Comparison of ENCODE assay signal across 1 cellular context in genomic region chr10:22615819-22616499, GRCh38.
A peak's percentile ranks its signal among the peaks of the same experiment; 100 is the strongest.
TF ChIP-seq lines count a peak whose summit lies in the region.

No MANE protein-coding gene starts in this region.

TF ChIP-seq in HEK293, 187 proteins besides CTCF, POLR2A, EP300 and RAD21 (continued from another document):
- TF ChIP-seq ZNF423 (tag by site-specific recombination; IDR thresholded peaks at IDR 0.05) = 0 out of 2 replicates have a peak, but pooled peaks have one; percentile 31
- TF ChIP-seq TRIM28 (IDR thresholded peaks at IDR 0.05; ENCODE audit: borderline replicate concordance, low read length) = peak; percentile 51; the same call in 1 of the 2 replicates
- TF ChIP-seq OSR2 (tag by site-specific recombination; IDR thresholded peaks at IDR 0.05) = no peak
- TF ChIP-seq KLF16 (tag by site-specific recombination; IDR thresholded peaks at IDR 0.05) = peak; percentile 32; the same call in 1 of the 2 replicates
- TF ChIP-seq ZNF76 (tag by site-specific recombination; IDR thresholded peaks at IDR 0.05; ENCODE audit: borderline replicate concordance, low read depth) = peak; percentile 35; the same call in 1 of the 2 replicates
- TF ChIP-seq EGR2 (tag by site-specific recombination; IDR thresholded peaks at IDR 0.05; ENCODE audit: low read depth) = no peak
- TF ChIP-seq, protein P1, sequence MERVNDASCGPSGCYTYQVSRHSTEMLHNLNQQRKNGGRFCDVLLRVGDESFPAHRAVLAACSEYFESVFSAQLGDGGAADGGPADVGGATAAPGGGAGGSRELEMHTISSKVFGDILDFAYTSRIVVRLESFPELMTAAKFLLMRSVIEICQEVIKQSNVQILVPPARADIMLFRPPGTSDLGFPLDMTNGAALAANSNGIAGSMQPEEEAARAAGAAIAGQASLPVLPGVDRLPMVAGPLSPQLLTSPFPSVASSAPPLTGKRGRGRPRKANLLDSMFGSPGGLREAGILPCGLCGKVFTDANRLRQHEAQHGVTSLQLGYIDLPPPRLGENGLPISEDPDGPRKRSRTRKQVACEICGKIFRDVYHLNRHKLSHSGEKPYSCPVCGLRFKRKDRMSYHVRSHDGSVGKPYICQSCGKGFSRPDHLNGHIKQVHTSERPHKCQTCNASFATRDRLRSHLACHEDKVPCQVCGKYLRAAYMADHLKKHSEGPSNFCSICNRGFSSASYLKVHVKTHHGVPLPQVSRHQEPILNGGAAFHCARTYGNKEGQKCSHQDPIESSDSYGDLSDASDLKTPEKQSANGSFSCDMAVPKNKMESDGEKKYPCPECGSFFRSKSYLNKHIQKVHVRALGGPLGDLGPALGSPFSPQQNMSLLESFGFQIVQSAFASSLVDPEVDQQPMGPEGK (tag by site-specific recombination; IDR thresholded peaks at IDR 0.05) = peak; percentile 70
- no peak for TF ChIP-seq ZSCAN30 (tag by site-specific recombination; IDR thresholded peaks at IDR 0.05)
- TF ChIP-seq, protein P2, sequence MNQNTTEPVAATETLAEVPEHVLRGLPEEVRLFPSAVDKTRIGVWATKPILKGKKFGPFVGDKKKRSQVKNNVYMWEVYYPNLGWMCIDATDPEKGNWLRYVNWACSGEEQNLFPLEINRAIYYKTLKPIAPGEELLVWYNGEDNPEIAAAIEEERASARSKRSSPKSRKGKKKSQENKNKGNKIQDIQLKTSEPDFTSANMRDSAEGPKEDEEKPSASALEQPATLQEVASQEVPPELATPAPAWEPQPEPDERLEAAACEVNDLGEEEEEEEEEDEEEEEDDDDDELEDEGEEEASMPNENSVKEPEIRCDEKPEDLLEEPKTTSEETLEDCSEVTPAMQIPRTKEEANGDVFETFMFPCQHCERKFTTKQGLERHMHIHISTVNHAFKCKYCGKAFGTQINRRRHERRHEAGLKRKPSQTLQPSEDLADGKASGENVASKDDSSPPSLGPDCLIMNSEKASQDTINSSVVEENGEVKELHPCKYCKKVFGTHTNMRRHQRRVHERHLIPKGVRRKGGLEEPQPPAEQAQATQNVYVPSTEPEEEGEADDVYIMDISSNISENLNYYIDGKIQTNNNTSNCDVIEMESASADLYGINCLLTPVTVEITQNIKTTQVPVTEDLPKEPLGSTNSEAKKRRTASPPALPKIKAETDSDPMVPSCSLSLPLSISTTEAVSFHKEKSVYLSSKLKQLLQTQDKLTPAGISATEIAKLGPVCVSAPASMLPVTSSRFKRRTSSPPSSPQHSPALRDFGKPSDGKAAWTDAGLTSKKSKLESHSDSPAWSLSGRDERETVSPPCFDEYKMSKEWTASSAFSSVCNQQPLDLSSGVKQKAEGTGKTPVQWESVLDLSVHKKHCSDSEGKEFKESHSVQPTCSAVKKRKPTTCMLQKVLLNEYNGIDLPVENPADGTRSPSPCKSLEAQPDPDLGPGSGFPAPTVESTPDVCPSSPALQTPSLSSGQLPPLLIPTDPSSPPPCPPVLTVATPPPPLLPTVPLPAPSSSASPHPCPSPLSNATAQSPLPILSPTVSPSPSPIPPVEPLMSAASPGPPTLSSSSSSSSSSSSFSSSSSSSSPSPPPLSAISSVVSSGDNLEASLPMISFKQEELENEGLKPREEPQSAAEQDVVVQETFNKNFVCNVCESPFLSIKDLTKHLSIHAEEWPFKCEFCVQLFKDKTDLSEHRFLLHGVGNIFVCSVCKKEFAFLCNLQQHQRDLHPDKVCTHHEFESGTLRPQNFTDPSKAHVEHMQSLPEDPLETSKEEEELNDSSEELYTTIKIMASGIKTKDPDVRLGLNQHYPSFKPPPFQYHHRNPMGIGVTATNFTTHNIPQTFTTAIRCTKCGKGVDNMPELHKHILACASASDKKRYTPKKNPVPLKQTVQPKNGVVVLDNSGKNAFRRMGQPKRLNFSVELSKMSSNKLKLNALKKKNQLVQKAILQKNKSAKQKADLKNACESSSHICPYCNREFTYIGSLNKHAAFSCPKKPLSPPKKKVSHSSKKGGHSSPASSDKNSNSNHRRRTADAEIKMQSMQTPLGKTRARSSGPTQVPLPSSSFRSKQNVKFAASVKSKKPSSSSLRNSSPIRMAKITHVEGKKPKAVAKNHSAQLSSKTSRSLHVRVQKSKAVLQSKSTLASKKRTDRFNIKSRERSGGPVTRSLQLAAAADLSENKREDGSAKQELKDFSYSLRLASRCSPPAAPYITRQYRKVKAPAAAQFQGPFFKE (tag by site-specific recombination; IDR thresholded peaks at IDR 0.05; ENCODE audit: borderline replicate concordance) = no peak
- TF ChIP-seq ZNF544 (tag by site-specific recombination; IDR thresholded peaks at IDR 0.05) = no peak
- TF ChIP-seq ZNF555 (tag by site-specific recombination; conservative IDR thresholded peaks at IDR 0.05) = no peak
- TF ChIP-seq ZBTB1 (tag by site-specific recombination; IDR thresholded peaks at IDR 0.05) = no peak
- TF ChIP-seq, protein P3, sequence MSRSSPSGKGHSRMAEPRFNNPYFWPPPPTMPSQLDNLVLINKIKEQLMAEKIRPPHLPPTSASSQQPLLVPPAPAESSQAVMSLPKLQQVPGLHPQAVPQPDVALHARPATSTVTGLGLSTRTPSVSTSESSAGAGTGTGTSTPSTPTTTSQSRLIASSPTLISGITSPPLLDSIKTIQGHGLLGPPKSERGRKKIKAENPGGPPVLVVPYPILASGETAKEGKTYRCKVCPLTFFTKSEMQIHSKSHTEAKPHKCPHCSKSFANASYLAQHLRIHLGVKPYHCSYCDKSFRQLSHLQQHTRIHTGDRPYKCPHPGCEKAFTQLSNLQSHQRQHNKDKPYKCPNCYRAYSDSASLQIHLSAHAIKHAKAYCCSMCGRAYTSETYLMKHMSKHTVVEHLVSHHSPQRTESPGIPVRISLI (tag by site-specific recombination; IDR thresholded peaks at IDR 0.05) = no peak
- peak; percentile 47; the same call in 1 of the 2 replicates for TF ChIP-seq ZNF660 (tag by site-specific recombination; IDR thresholded peaks at IDR 0.05)
- no peak for TF ChIP-seq ZNF266 (tag by site-specific recombination; IDR thresholded peaks at IDR 0.05; ENCODE audit: low read depth)
- peak; percentile 51; the same call in 1 of the 2 replicates for TF ChIP-seq ZNF501 (tag by site-specific recombination; IDR thresholded peaks at IDR 0.05)
- peak; percentile 75 for TF ChIP-seq ZNF335 (tag by site-specific recombination; conservative IDR thresholded peaks at IDR 0.05)
- TF ChIP-seq, protein P4, sequence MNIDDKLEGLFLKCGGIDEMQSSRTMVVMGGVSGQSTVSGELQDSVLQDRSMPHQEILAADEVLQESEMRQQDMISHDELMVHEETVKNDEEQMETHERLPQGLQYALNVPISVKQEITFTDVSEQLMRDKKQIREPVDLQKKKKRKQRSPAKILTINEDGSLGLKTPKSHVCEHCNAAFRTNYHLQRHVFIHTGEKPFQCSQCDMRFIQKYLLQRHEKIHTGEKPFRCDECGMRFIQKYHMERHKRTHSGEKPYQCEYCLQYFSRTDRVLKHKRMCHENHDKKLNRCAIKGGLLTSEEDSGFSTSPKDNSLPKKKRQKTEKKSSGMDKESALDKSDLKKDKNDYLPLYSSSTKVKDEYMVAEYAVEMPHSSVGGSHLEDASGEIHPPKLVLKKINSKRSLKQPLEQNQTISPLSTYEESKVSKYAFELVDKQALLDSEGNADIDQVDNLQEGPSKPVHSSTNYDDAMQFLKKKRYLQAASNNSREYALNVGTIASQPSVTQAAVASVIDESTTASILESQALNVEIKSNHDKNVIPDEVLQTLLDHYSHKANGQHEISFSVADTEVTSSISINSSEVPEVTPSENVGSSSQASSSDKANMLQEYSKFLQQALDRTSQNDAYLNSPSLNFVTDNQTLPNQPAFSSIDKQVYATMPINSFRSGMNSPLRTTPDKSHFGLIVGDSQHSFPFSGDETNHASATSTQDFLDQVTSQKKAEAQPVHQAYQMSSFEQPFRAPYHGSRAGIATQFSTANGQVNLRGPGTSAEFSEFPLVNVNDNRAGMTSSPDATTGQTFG (tag by site-specific recombination; IDR thresholded peaks at IDR 0.05; ENCODE audit: borderline replicate concordance) = no peak
- TF ChIP-seq YY2 (tag by site-specific recombination; IDR thresholded peaks at IDR 0.05) = 0 out of 2 replicates have a peak, but pooled peaks have one; percentile 18
- TF ChIP-seq ZBTB11 (tag by site-specific recombination; conservative IDR thresholded peaks at IDR 0.05; ENCODE audit: low read depth) = no peak
- no peak for TF ChIP-seq ZNF214 (tag by site-specific recombination; IDR thresholded peaks at IDR 0.05; ENCODE audit: borderline replicate concordance)
- no peak for TF ChIP-seq ZNF37A (tag by site-specific recombination; IDR thresholded peaks at IDR 0.05)
- peak; percentile 95 for TF ChIP-seq ZNF398 (tag by site-specific recombination; IDR thresholded peaks at IDR 0.05)
- 0 out of 2 replicates have a peak, but pooled peaks have one; percentile 51 for TF ChIP-seq ZBTB10 (tag by site-specific recombination; IDR thresholded peaks at IDR 0.05)
